Comparison of ENCODE assay signal across 1 cellular context in the genomic region with DNA sequence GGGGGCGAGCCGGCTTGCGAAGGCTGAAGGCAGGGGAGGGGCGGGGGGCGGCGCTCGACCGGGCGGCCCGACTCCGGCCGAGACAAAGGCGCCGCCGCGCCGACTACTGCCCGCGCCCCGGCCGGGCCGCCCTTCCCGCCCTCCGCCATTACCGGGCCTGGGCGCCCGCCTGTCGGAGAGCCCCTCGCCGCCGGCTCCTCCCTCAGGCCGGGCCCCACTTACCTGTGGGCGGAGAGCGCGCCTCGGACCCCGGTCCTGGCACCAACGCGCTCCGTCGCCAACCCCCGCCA.
TF ChIP-seq lines count a peak whose summit lies in the region.

No MANE protein-coding gene starts in this region.

TF ChIP-seq in HepG2, 621 proteins besides CTCF, POLR2A, EP300 and RAD21 (continued from another document):
- TF ChIP-seq, protein P1, sequence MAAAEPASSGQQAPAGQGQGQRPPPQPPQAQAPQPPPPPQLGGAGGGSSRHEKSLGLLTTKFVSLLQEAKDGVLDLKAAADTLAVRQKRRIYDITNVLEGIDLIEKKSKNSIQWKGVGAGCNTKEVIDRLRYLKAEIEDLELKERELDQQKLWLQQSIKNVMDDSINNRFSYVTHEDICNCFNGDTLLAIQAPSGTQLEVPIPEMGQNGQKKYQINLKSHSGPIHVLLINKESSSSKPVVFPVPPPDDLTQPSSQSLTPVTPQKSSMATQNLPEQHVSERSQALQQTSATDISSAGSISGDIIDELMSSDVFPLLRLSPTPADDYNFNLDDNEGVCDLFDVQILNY (CRISPR knock-in tag; conservative IDR thresholded peaks at IDR 0.05): peak; percentile 29; the same call in 1 of the 2 replicates
- no peak for TF ChIP-seq KAT2B (IDR thresholded peaks at IDR 0.05; ENCODE audit: borderline replicate concordance, low read depth, low read length)
- TF ChIP-seq ZBTB42 (CRISPR knock-in tag; IDR thresholded peaks at IDR 0.05): no peak
- TF ChIP-seq ZKSCAN5 (CRISPR knock-in tag; IDR thresholded peaks at IDR 0.05): no peak
- no peak for TF ChIP-seq ZFP82 (CRISPR knock-in tag; IDR thresholded peaks at IDR 0.05; ENCODE audit: borderline replicate concordance)
- peak; percentile 30 for TF ChIP-seq ASH2L (IDR thresholded peaks at IDR 0.05; ENCODE audit: insufficient read length, low read depth, low read length)
- TF ChIP-seq, protein P2, sequence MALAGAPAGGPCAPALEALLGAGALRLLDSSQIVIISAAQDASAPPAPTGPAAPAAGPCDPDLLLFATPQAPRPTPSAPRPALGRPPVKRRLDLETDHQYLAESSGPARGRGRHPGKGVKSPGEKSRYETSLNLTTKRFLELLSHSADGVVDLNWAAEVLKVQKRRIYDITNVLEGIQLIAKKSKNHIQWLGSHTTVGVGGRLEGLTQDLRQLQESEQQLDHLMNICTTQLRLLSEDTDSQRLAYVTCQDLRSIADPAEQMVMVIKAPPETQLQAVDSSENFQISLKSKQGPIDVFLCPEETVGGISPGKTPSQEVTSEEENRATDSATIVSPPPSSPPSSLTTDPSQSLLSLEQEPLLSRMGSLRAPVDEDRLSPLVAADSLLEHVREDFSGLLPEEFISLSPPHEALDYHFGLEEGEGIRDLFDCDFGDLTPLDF (CRISPR knock-in tag; IDR thresholded peaks at IDR 0.05): no peak
- TF ChIP-seq ZNF557 (CRISPR knock-in tag; IDR thresholded peaks at IDR 0.05): no peak
- no peak for TF ChIP-seq TMF1 (CRISPR knock-in tag; IDR thresholded peaks at IDR 0.05; ENCODE audit: low read depth)
- no peak for TF ChIP-seq ZFAT (CRISPR knock-in tag; conservative IDR thresholded peaks at IDR 0.05)
- TF ChIP-seq, protein P3, sequence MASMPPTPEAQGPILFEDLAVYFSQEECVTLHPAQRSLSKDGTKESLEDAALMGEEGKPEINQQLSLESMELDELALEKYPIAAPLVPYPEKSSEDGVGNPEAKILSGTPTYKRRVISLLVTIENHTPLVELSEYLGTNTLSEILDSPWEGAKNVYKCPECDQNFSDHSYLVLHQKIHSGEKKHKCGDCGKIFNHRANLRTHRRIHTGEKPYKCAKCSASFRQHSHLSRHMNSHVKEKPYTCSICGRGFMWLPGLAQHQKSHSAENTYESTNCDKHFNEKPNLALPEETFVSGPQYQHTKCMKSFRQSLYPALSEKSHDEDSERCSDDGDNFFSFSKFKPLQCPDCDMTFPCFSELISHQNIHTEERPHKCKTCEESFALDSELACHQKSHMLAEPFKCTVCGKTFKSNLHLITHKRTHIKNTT (CRISPR knock-in tag; IDR thresholded peaks at IDR 0.05): no peak
- no peak for TF ChIP-seq RBM22 (optimal IDR thresholded peaks at IDR 0.05; ENCODE audit: low read length)
- TF ChIP-seq, protein P4, sequence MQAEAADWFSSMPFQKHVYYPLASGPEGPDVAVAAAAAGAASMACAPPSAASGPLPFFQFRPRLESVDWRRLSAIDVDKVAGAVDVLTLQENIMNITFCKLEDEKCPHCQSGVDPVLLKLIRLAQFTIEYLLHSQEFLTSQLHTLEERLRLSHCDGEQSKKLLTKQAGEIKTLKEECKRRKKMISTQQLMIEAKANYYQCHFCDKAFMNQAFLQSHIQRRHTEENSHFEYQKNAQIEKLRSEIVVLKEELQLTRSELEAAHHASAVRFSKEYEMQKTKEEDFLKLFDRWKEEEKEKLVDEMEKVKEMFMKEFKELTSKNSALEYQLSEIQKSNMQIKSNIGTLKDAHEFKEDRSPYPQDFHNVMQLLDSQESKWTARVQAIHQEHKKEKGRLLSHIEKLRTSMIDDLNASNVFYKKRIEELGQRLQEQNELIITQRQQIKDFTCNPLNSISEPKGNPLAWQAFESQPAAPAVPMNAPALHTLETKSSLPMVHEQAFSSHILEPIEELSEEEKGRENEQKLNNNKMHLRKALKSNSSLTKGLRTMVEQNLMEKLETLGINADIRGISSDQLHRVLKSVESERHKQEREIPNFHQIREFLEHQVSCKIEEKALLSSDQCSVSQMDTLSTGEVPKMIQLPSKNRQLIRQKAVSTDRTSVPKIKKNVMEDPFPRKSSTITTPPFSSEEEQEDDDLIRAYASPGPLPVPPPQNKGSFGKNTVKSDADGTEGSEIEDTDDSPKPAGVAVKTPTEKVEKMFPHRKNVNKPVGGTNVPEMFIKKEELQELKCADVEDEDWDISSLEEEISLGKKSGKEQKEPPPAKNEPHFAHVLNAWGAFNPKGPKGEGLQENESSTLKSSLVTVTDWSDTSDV (CRISPR knock-in tag; IDR thresholded peaks at IDR 0.05): 0 out of 2 replicates have a peak, but pooled peaks have one; percentile 6
- peak; percentile 71; the same call in 1 of the 2 replicates for TF ChIP-seq ZSCAN21 (CRISPR knock-in tag; IDR thresholded peaks at IDR 0.05; ENCODE audit: borderline replicate concordance)
- no peak for TF ChIP-seq CHCHD3 (CRISPR knock-in tag; IDR thresholded peaks at IDR 0.05)
- no peak for TF ChIP-seq JDP2 (CRISPR knock-in tag; IDR thresholded peaks at IDR 0.05; ENCODE audit: borderline replicate concordance)
- TF ChIP-seq ZNF709 (CRISPR knock-in tag; IDR thresholded peaks at IDR 0.05): peak; percentile 6; the same call in 1 of the 2 replicates
- 0 out of 2 replicates have a peak, but pooled peaks have one; percentile 8 for TF ChIP-seq ZNF678 (CRISPR knock-in tag; IDR thresholded peaks at IDR 0.05)
- TF ChIP-seq, protein P5, sequence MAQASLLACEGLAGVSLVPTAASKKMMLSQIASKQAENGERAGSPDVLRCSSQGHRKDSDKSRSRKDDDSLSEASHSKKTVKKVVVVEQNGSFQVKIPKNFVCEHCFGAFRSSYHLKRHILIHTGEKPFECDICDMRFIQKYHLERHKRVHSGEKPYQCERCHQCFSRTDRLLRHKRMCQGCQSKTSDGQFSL (CRISPR knock-in tag; IDR thresholded peaks at IDR 0.05): no peak
